ENCODE assay signal across 1 cellular context in genomic region chr16:16861546-16861945, GRCh38.
TF ChIP-seq lines count a peak whose summit lies in the region.

No MANE protein-coding gene starts in this region.

TF ChIP-seq in HepG2, 621 proteins besides CTCF, POLR2A, EP300 and RAD21 (continued from another document):
- TF ChIP-seq ZGPAT (CRISPR knock-in tag; IDR thresholded peaks at IDR 0.05) (no peak), IKZF1 (IDR thresholded peaks at IDR 0.05) (no peak), SNAI1 (CRISPR knock-in tag; IDR thresholded peaks at IDR 0.05; ENCODE audit: borderline replicate concordance) (no peak), CSRNP1 (CRISPR knock-in tag; IDR thresholded peaks at IDR 0.05) (no peak), AGO2 (optimal IDR thresholded peaks at IDR 0.05; ENCODE audit: low read depth, low read length) (no peak), RAD51 (IDR thresholded peaks at IDR 0.05; ENCODE audit: borderline replicate concordance) (no peak), ZNF468 (CRISPR knock-in tag; IDR thresholded peaks at IDR 0.05) (0 out of 2 replicates have a peak, but pooled peaks have one; percentile 37), MLXIP (CRISPR knock-in tag; IDR thresholded peaks at IDR 0.05; ENCODE audit: borderline replicate concordance) (no peak), ZNF180 (CRISPR knock-in tag; IDR thresholded peaks at IDR 0.05; ENCODE audit: borderline replicate concordance, low read depth) (no peak), ZNF780A (CRISPR knock-in tag; IDR thresholded peaks at IDR 0.05) (no peak), EHMT2 (IDR thresholded peaks at IDR 0.05; ENCODE audit: borderline replicate concordance, low read depth, low read length) (no peak), ZNF121 (CRISPR knock-in tag; IDR thresholded peaks at IDR 0.05) (no peak), JUND (CRISPR knock-in tag; IDR thresholded peaks at IDR 0.05) (no peak), FOSL1 (CRISPR knock-in tag; IDR thresholded peaks at IDR 0.05; ENCODE audit: borderline replicate concordance) (no peak), LCORL (IDR thresholded peaks at IDR 0.05) (no peak), LCORL (CRISPR knock-in tag; IDR thresholded peaks at IDR 0.05) (no peak), FOXC1 (CRISPR knock-in tag; IDR thresholded peaks at IDR 0.05; ENCODE audit: borderline replicate concordance) (no peak), ZBTB7A (CRISPR knock-in tag; IDR thresholded peaks at IDR 0.05) (no peak), TCF7L2 (IDR thresholded peaks at IDR 0.05; ENCODE audit: low read depth, low read length) (no peak)
